1 cellular context compared by ENCODE assay signal in genomic region chr5:52705720-52706119, GRCh38.
TF ChIP-seq lines count a peak whose summit lies in the region.

No MANE protein-coding gene starts in this region.

TF ChIP-seq in IMR-90, 13 proteins besides CTCF, POLR2A, EP300 and RAD21:
- no peak for TF ChIP-seq RCOR1 (IDR thresholded peaks at IDR 0.05; ENCODE audit: insufficient replicate concordance, low read length)
- no peak for TF ChIP-seq MAFK (IDR thresholded peaks at IDR 0.05; ENCODE audit: low read depth, low read length)
- TF ChIP-seq SMC3 (IDR thresholded peaks at IDR 0.05; ENCODE audit: low read depth, low read length), result no peak
- TF ChIP-seq BHLHE40 (IDR thresholded peaks at IDR 0.05; ENCODE audit: low read depth, low read length), result no peak
- TF ChIP-seq MXI1 (IDR thresholded peaks at IDR 0.05; ENCODE audit: borderline replicate concordance, low read depth, low read length), result no peak
- TF ChIP-seq CEBPB (IDR thresholded peaks at IDR 0.05; ENCODE audit: low read depth, low read length), result no peak
- TF ChIP-seq RFX5 (IDR thresholded peaks at IDR 0.05; ENCODE audit: low read depth, low read length), result no peak
- TF ChIP-seq MAZ (IDR thresholded peaks at IDR 0.05; ENCODE audit: borderline replicate concordance, low read depth, low read length), result no peak
- no peak for TF ChIP-seq ELK1 (IDR thresholded peaks at IDR 0.05; ENCODE audit: borderline replicate concordance, low read depth, low read length)
- TF ChIP-seq FOS (IDR thresholded peaks at IDR 0.05; ENCODE audit: low read depth, low read length), result no peak
- no peak for TF ChIP-seq CHD1 (IDR thresholded peaks at IDR 0.05; ENCODE audit: low read depth, low read length)
- TF ChIP-seq USF2 (IDR thresholded peaks at IDR 0.05; ENCODE audit: low read depth, low read length), result no peak
- no peak for TF ChIP-seq NFE2L2 (IDR thresholded peaks at IDR 0.05; ENCODE audit: low read depth, low read length)
